In the genomic region with DNA sequence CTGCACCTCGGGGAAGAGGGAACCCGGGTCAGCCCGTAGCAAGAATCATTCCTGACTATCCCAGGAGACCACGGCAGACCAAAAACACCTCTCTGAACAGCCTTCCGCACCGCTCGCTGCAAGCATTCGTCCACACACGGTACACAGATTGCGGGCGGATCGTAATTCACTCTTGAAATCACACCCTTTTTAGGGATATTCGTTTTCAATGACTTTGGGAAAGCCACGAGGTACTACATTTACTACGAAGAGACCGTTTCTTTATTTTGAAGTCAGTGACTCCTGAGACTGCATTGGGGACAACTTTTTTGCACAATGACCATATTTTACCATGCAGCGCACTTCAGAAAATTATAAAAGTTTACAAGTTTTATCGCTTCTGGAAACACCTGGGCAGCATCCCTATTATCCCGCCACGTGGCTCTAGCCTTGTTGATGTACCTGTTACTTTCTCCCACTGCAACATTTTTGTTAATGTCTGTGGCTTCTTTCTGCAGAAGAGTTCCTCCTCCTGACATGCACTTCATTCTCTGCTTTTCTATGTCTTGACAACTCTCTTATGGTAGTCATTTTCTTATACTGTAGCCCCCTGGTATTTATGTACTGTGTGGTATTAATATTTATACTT, we compare ENCODE assay signal across 8 cellular contexts. TPM values are rescaled to one million over a fixed set of nuclear protein-coding genes. Genes with fewer than 3 reads are reported as not detected.
A peak's percentile ranks its signal among the peaks of the same experiment; 100 is the strongest.
DNase-seq lines count a peak whose midpoint lies in the region; ATAC-seq and TF ChIP-seq lines count a peak whose summit lies in the region.

No MANE protein-coding gene starts in this region.

- peak overlapping the region; percentile 75 for H3K27ac ChIP-seq in OCI-LY3 (ENCODE audit: low read length)
- H3K27ac ChIP-seq in endodermal cell (ENCODE audit: low read depth, low read length) = peak overlapping the region; percentile 97

- peaks cover 30% of the 10 kb centered on the region for H3K4me1 Mint-ChIP-seq in activated T-cell treated with anti-CD3 and anti-CD28 coated beads, Interleukin-2, amount 50 U/mL, for 4 hours (ENCODE audit: low read depth)
- H3K4me1 Mint-ChIP-seq in endodermal cell (peaks cover 14% of the 10 kb centered on the region), neural crest cell (peaks cover 25% of the 10 kb centered on the region)

- no peaks in the 10 kb centered on the region for H3K36me3 Mint-ChIP-seq in activated T-cell treated with anti-CD3 and anti-CD28 coated beads, Interleukin-2, amount 50 U/mL, for 4 hours (ENCODE audit: insufficient read depth)
- H3K36me3 Mint-ChIP-seq in endodermal cell (ENCODE audit: low read depth) (no peaks in the 10 kb centered on the region), neural crest cell (ENCODE audit: low read depth) (no peaks in the 10 kb centered on the region)

- ATAC-seq in activated T-cell treated with anti-CD3 and anti-CD28 coated beads, Interleukin-2, amount 50 U/mL, for 4 hours = no peak
- no peak for ATAC-seq in GM19397 (IDR thresholded peaks at IDR 0.05; ENCODE audit: unreplicated experiment)
- no peak for ATAC-seq in GM18519 (IDR thresholded peaks at IDR 0.05; ENCODE audit: low FRiP score, unreplicated experiment)
- no peak for ATAC-seq in GM21381 (IDR thresholded peaks at IDR 0.05; ENCODE audit: unreplicated experiment)

- peaks cover 2% of the 10 kb centered on the region for H3K27me3 Mint-ChIP-seq in activated T-cell treated with anti-CD3 and anti-CD28 coated beads, Interleukin-2, amount 50 U/mL, for 4 hours (ENCODE audit: low read depth)
- H3K27me3 Mint-ChIP-seq in endodermal cell (ENCODE audit: insufficient read depth) (peaks cover 19% of the 10 kb centered on the region), neural crest cell (ENCODE audit: low read depth) (peaks cover 16% of the 10 kb centered on the region)

- peak overlapping the region; percentile 80 for H3K4me2 ChIP-seq in OCI-LY3 (ENCODE audit: low read length)

- H3K27me3 ChIP-seq in OCI-LY3 (ENCODE audit: low read depth, low read length) = no peaks in the 10 kb centered on the region
- no peaks in the 10 kb centered on the region for H3K27me3 ChIP-seq in endodermal cell (ENCODE audit: control insufficient read depth, insufficient read depth, low read length, poor library complexity, severe bottlenecking)

- DNase-seq in activated T-cell treated with anti-CD3 and anti-CD28 coated beads, Interleukin-2, amount 50 U/mL, for 4 hours = no peak
- no peak for DNase-seq in activated T-cell treated with anti-CD3 and anti-CD28 coated beads, Interleukin-2, amount 50 U/mL, for 48 hours
- DNase-seq in endodermal cell (no peak), neural crest cell (ENCODE audit: low read depth, low spot score) (no peak)

- H3K36me3 ChIP-seq in OCI-LY3 (replicated peaks; ENCODE audit: low read depth, low read length) (no peaks in the 10 kb centered on the region), endodermal cell (ENCODE audit: control insufficient read depth, insufficient read depth, low read length) (no peaks in the 10 kb centered on the region)

- peak overlapping the region; percentile 90 for H3K9ac ChIP-seq in OCI-LY3 (ENCODE audit: low read length)
- H3K9ac ChIP-seq in endodermal cell (ENCODE audit: extremely low read depth, low read length, poor library complexity, severe bottlenecking) = peak overlapping the region; percentile 81

- H3K79me2 ChIP-seq in OCI-LY3 (ENCODE audit: low read length) = peaks cover 32% of the 10 kb centered on the region

- H3K4me3 Mint-ChIP-seq in activated T-cell treated with anti-CD3 and anti-CD28 coated beads, Interleukin-2, amount 50 U/mL, for 4 hours = peak overlapping the region; percentile 86
- H3K4me3 Mint-ChIP-seq in endodermal cell = peak overlapping the region; percentile 88
- H3K4me3 Mint-ChIP-seq in neural crest cell = peak overlapping the region; percentile 96

- WGBS in endodermal cell (ENCODE audit: insufficient coverage in 1 of 2, insufficient read length in 1 of 2), 2 experiments = 9 to 10% methylated on average over 18 to 20 of the region's 20 CpGs

- H4K20me1 ChIP-seq in OCI-LY3 (ENCODE audit: insufficient read depth, low read length) = peaks cover 11% of the 10 kb centered on the region

- H3K4me3 ChIP-seq in OCI-LY3 (ENCODE audit: low read length) (peak overlapping the region; percentile 87), endodermal cell (ENCODE audit: low read length) (peak overlapping the region; percentile 95)

- peak overlapping the region; percentile 98 for H2AFZ ChIP-seq in OCI-LY3 (ENCODE audit: low read depth, low read length)

- H3K27ac Mint-ChIP-seq in endodermal cell (peak overlapping the region; percentile 95), neural crest cell (ENCODE audit: unreplicated experiment) (peak overlapping the region; percentile 83)

- no peaks in the 10 kb centered on the region for H3K9me3 ChIP-seq in OCI-LY3 (ENCODE audit: insufficient read depth, low read length)
- no peaks in the 10 kb centered on the region for H3K9me3 ChIP-seq in endodermal cell (ENCODE audit: control insufficient read depth, low read length)

- no peaks in the 10 kb centered on the region for H3K9me3 Mint-ChIP-seq in activated T-cell treated with anti-CD3 and anti-CD28 coated beads, Interleukin-2, amount 50 U/mL, for 4 hours
- H3K9me3 Mint-ChIP-seq in endodermal cell (no peaks in the 10 kb centered on the region), neural crest cell (no peaks in the 10 kb centered on the region)

- H3K4me1 ChIP-seq in OCI-LY3 (ENCODE audit: low read length) (peaks cover 38% of the 10 kb centered on the region), endodermal cell (ENCODE audit: control insufficient read depth, insufficient read depth, low read length) (peaks cover 5% of the 10 kb centered on the region)

- TF ChIP-seq CTCF in OCI-LY3 (IDR thresholded peaks at IDR 0.05; ENCODE audit: low read depth, low read length) = no peak
- TF ChIP-seq CTCF in endodermal cell (conservative IDR thresholded peaks at IDR 0.05) = no peak
- no peak for TF ChIP-seq CTCF in neural crest cell (conservative IDR thresholded peaks at IDR 0.05)

RNA-seq across cellular contexts. Expression of a gene that starts 1.2 kb away (rescaled TPM):
- 10 to 100 TPM; 17.9 to 19.1 (median 18.3) TPM for total RNA-seq in activated T-cell treated with anti-CD3 and anti-CD28 coated beads, Interleukin-2, amount 50 U/mL, for 4 hours
- 10 to 100 TPM; 38.2 to 49.1 TPM for total RNA-seq in endodermal cell
- 57.5 TPM for polyA plus RNA-seq in endodermal cell (2013, experiment 1 of 2)
- polyA plus RNA-seq in endodermal cell (2013, experiment 2 of 2) = 55.3 TPM
- total RNA-seq in neural crest cell = 38.2 and 41.3 TPM in 2 replicates
